Comparison of ENCODE assay signal across 8 cellular contexts in genomic region chr2:72824224-72824842, GRCh38. TPM values are rescaled to one million over a fixed set of nuclear protein-coding genes. Genes with fewer than 3 reads are reported as not detected.
DNase-seq lines count a peak whose midpoint lies in the region; ATAC-seq and TF ChIP-seq lines count a peak whose summit lies in the region.

No MANE protein-coding gene starts in this region.

- peaks cover 59% of the 10 kb centered on the region for H3K4me1 Mint-ChIP-seq in CD4-positive, alpha-beta T cell (ENCODE audit: low read depth)
- peaks cover 22 to 57% (median 43%) of the 10 kb centered on the region in 4 donors for H3K4me1 Mint-ChIP-seq in naive thymus-derived CD8-positive, alpha-beta T cell

- peaks cover 7 to 20% (median 17%) of the 10 kb centered on the region in 4 donors for H3K4me1 ChIP-seq in upper lobe of left lung

- no peak overlapping the region for H3K27ac ChIP-seq in CD4-positive, alpha-beta T cell (ENCODE audit: low read depth, low read length)
- no peak overlapping the region for H3K27ac ChIP-seq in upper lobe of left lung

- no peak for TF ChIP-seq EP300 in upper lobe of left lung (IDR thresholded peaks at IDR 0.05)

- no peaks in the 10 kb centered on the region for H3K36me3 ChIP-seq in upper lobe of left lung

- no peaks in the 10 kb centered on the region for H3K9me3 Mint-ChIP-seq in CD4-positive, alpha-beta T cell
- no peaks in the 10 kb centered on the region for H3K9me3 Mint-ChIP-seq in naive thymus-derived CD8-positive, alpha-beta T cell

- POLR2A ChIA-PET in CD4-positive, alpha-beta T cell (lab: Charles Lee), result interaction anchor here (0.6 kb wide), 1 partner anchor 19 kb away, joined by 6 read pairs; no protein-coding TSS in a partner anchor
- POLR2A ChIA-PET in naive thymus-derived CD8-positive, alpha-beta T cell (lab: Charles Lee), result interaction anchor here (0.6 kb wide), 1 partner anchor 10 kb away, joined by 3 read pairs; no protein-coding TSS in a partner anchor

- no peak for DNase-seq in CD4-positive, alpha-beta T cell
- DNase-seq in M059J (ENCODE audit: low read depth), result peak; percentile 74
- peak; percentile 50 for DNase-seq in choroid plexus epithelial cell (ENCODE audit: low read depth)
- DNase-seq in naive thymus-derived CD8-positive, alpha-beta T cell, result no peak
- no peak for DNase-seq in upper lobe of left lung
- no peak for DNase-seq in SHP77 treated with DMSO at 0.1 percent for 48 hours (lab: John Stamatoyannopoulos, UW)

- no peaks in the 10 kb centered on the region for H3K9me3 ChIP-seq in CD4-positive, alpha-beta T cell (ENCODE audit: control insufficient read depth, low read length)
- H3K9me3 ChIP-seq in upper lobe of left lung, result no peaks in the 10 kb centered on the region

- WGBS in upper lobe of left lung, 2 donors, result 65 to 75% methylated on average over 4 of the region's 4 CpGs

- CTCF ChIA-PET in CD4-positive, alpha-beta T cell (lab: Charles Lee), result no interaction called here

- TF ChIP-seq POLR2A in upper lobe of left lung (IDR thresholded peaks at IDR 0.05), result no peak
- TF ChIP-seq POLR2A in GM18505 (IDR thresholded peaks at IDR 0.05; ENCODE audit: borderline replicate concordance, extremely low read depth, insufficient read depth, insufficient read length), result no peak

- intact Hi-C loops in CD4-positive, alpha-beta T cell (cut with DNase I, micrococcal nuclease), result loop anchor here in 1 of 2 experiments (10.0 kb wide), 1 partner anchor 460 kb away; the partner anchor contains the start of gene FBXO41

- peak overlapping the region; percentile 78 for H3K27ac Mint-ChIP-seq in CD4-positive, alpha-beta T cell
- H3K27ac Mint-ChIP-seq in naive thymus-derived CD8-positive, alpha-beta T cell, result peak overlapping the region in 7 of 10 donors; percentile 46 to 93 (median 85)

- peaks cover 9% of the 10 kb centered on the region for H3K36me3 Mint-ChIP-seq in CD4-positive, alpha-beta T cell (ENCODE audit: low read depth)
- H3K36me3 Mint-ChIP-seq in naive thymus-derived CD8-positive, alpha-beta T cell, result peaks cover 0 to 6% (median 4%) of the 10 kb centered on the region in 3 donors

- no peak for ATAC-seq in CD4-positive, alpha-beta T cell (ENCODE audit: poor library complexity)
- ATAC-seq in naive thymus-derived CD8-positive, alpha-beta T cell, result no peak
- ATAC-seq in GM18868 (IDR thresholded peaks at IDR 0.05; ENCODE audit: unreplicated experiment) (no peak), upper lobe of left lung (ENCODE audit: low FRiP score in 2 of 2) (no peak), GM18505 (IDR thresholded peaks at IDR 0.05; ENCODE audit: unreplicated experiment) (no peak)

- peak overlapping the region; percentile 94 for H3K4me3 Mint-ChIP-seq in CD4-positive, alpha-beta T cell
- H3K4me3 Mint-ChIP-seq in naive thymus-derived CD8-positive, alpha-beta T cell, result peak overlapping the region; percentile 90 to 98 (median 94)

- H3K27me3 ChIP-seq in CD4-positive, alpha-beta T cell (ENCODE audit: control insufficient read depth, insufficient read depth, low read length), result no peaks in the 10 kb centered on the region
- no peaks in the 10 kb centered on the region for H3K27me3 ChIP-seq in upper lobe of left lung

- H3K4me3 ChIP-seq in choroid plexus epithelial cell (ENCODE audit: low read depth, low read length) (peak overlapping the region; percentile 93), upper lobe of left lung (peak overlapping the region in 2 of 4 donors; percentile 88 to 94)

- peaks cover 3% of the 10 kb centered on the region for H3K27me3 Mint-ChIP-seq in CD4-positive, alpha-beta T cell
- H3K27me3 Mint-ChIP-seq in naive thymus-derived CD8-positive, alpha-beta T cell, result peaks cover 0 to 6% (median 3%) of the 10 kb centered on the region in 5 donors

- TF ChIP-seq CTCF in CD4-positive, alpha-beta T cell (IDR thresholded peaks at IDR 0.05), result no peak
- TF ChIP-seq CTCF in choroid plexus epithelial cell (conservative IDR thresholded peaks at IDR 0.05; ENCODE audit: low read depth, low read length) (no peak), upper lobe of left lung (IDR thresholded peaks at IDR 0.05) (no peak)

RNA-seq across cellular contexts. Expression of gene EXOC6B, which starts 1.5 kb away (rescaled TPM):
- total RNA-seq in CD4-positive, alpha-beta T cell, result 10 to 100 TPM; 16.9 to 17.5 TPM
- total RNA-seq in M059J (2014; rRNA removed; shearing (Covaris generic)), result 6.6 and 18.5 TPM in 2 replicates
- 10 to 100 TPM; 19.5 to 20.1 TPM for total RNA-seq in naive thymus-derived CD8-positive, alpha-beta T cell
- 1 to 10 TPM; 3.3 to 3.4 (median 3.3) TPM for polyA plus RNA-seq in naive thymus-derived CD8-positive, alpha-beta T cell
- total RNA-seq in upper lobe of left lung, result 10 to 100 TPM; 11.0 to 56.6 (median 24.0) TPM

Comparison
In these comparisons a context has a peak if more than half of its experiments do, and no peak if none do; other contexts are left out.
1. DNase-seq: peak in M059J (single experiment) and choroid plexus epithelial cell (single experiment); none in CD4-positive, alpha-beta T cell (0 of 10), naive thymus-derived CD8-positive, alpha-beta T cell (0 of 10), upper lobe of left lung (0 of 2) and SHP77 treated with DMSO at 0.1 percent for 48 hours (single experiment).